ENCODE assay signal across 3 cellular contexts in the genomic region with DNA sequence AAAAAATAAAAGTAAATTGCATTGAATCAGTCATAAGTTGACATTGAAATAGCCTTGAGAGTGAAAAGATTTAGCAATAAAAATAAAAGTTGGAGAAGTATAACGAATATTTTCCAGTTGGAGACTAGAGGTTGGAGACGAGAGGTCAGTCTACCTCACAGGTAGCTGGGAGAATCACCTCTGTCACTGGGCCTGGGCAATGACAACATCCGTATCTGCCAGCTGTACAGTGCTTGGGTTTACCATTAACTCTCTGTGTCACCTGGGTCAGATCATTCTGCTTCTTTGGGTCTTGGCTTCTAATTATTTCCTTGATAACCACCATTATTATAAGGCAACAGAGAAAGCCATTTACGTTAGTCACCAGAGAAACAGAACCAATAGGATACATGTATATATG.
"Had no signal": no experiment of that assay in that cellular context is flagged by ENCODE, and none has a peak within 500 bp of the region (broad histone marks: within the 10 kb centered on the region; RNA-seq: fewer than 3 reads in every experiment).

No MANE protein-coding gene starts in this region.

- DNase-seq: GDM1, GF-D8 had no signal

- ATAC-seq: GM12878 had no signal
